6 cellular contexts compared by ENCODE assay signal in the genomic region with DNA sequence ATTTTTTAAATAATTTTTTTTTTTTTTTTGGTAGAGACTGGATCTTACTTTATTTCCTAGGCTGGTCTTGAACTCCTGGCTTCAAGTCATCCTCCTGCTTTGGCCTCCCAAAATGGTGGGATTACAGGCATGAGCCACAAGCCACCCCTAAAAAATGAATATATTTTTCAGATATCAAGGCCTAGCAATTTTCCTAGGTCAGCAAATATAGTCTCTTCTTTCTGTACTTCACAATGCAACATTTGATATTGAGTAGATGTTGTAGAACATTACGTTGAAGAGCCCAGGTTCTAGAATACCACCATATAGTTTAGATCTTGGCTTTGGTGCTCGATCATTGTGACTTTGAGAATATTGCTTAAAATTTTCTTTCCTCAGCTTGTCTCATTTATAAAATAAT.
"Had no signal": no experiment of that assay in that cellular context is flagged by ENCODE, and none has a peak within 500 bp of the region (broad histone marks: within the 10 kb centered on the region; RNA-seq: fewer than 3 reads in every experiment).

No MANE protein-coding gene starts in this region.

- H3K27ac ChIP-seq: HL-60, KMS-11 had no signal

- H3K9ac ChIP-seq: KMS-11 had no signal

- H3K4me2 ChIP-seq: KMS-11 had no signal

- FAIRE-seq: HTR-8/SVneo had no signal

- DNase-seq: Karpas-422, KBM-7, KG1 had no signal
